ENCODE assay signal across 1 cellular context in the genomic region with DNA sequence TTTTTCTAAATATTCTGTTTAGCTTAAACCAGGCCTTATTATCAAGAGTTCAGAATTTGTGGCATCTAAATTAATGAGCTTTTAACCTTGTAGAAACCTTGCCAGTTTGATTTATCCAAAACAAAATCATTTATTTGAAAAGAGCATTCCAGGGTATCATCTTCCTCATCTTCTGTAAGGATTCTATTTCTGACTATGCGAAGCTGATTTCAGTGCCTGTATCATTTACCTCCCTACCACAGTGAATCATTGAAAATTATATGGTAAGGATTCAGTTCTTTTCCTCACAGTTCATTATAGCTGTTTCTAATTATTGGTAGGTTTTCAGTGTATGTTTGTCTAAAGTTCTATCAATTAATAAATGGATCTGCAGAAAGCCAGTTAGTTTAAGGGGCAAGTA.
TF ChIP-seq lines count a peak whose summit lies in the region.

No MANE protein-coding gene starts in this region.

TF ChIP-seq in SK-N-SH, 30 proteins besides CTCF, POLR2A, EP300 and RAD21 (continued from another document):
- no peak for TF ChIP-seq MXI1 (IDR thresholded peaks at IDR 0.05; ENCODE audit: low read depth, low read length)
- TF ChIP-seq, protein P1, sequence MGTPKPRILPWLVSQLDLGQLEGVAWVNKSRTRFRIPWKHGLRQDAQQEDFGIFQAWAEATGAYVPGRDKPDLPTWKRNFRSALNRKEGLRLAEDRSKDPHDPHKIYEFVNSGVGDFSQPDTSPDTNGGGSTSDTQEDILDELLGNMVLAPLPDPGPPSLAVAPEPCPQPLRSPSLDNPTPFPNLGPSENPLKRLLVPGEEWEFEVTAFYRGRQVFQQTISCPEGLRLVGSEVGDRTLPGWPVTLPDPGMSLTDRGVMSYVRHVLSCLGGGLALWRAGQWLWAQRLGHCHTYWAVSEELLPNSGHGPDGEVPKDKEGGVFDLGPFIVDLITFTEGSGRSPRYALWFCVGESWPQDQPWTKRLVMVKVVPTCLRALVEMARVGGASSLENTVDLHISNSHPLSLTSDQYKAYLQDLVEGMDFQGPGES (IDR thresholded peaks at IDR 0.05; ENCODE audit: low read depth, low read length): no peak
- TF ChIP-seq FOXJ3 (CRISPR knock-in tag; IDR thresholded peaks at IDR 0.05): no peak
TF ChIP-seq in SK-N-SH: peak in this region for 0.
